Comparison of ENCODE assay signal across 15 cellular contexts in genomic region chr1:8019229-8019620, GRCh38. TPM values are rescaled to one million over a fixed set of nuclear protein-coding genes. Genes with fewer than 3 reads are reported as not detected.
DNase-seq lines count a peak whose midpoint lies in the region; ATAC-seq and TF ChIP-seq lines count a peak whose summit lies in the region.
"Had no signal": no experiment of that assay in that cellular context is flagged by ENCODE, and none has a peak within 500 bp of the region (broad histone marks: within the 10 kb centered on the region; RNA-seq: fewer than 3 reads in every experiment).

No MANE protein-coding gene starts in this region.

- TF ChIP-seq CTCF in neural crest cell (conservative IDR thresholded peaks at IDR 0.05) (no peak), tibial artery (IDR thresholded peaks at IDR 0.05) (no peak), GM13977 (IDR thresholded peaks at IDR 0.05; ENCODE audit: extremely low read depth, insufficient read depth, missing control alignments) (no peak)

- intact Hi-C loops in tibial artery (cut with DNase I; ENCODE audit: low total_unique reads), result loop anchor here (5.0 kb wide), 1 partner anchor 293 kb away; no protein-coding TSS in a partner anchor

- no peaks in the 10 kb centered on the region for H3K36me3 Mint-ChIP-seq in neural crest cell (ENCODE audit: low read depth)
- H3K36me3 Mint-ChIP-seq in natural killer cell treated with Interleukin-12 subunit alpha and Interleukin-12 subunit beta and Interleukin-15 and Interleukin-18, amount 100 ng/mL, for 72 hours, result no peaks in the 10 kb centered on the region
- H3K36me3 Mint-ChIP-seq: CD4-positive, alpha-beta memory T cell had no signal

- no peaks in the 10 kb centered on the region for H3K27me3 Mint-ChIP-seq in neural crest cell (ENCODE audit: low read depth)
- peaks cover 10 to 25% of the 10 kb centered on the region in 2 donors for H3K27me3 Mint-ChIP-seq in natural killer cell treated with Interleukin-12 subunit alpha and Interleukin-12 subunit beta and Interleukin-15 and Interleukin-18, amount 100 ng/mL, for 72 hours

- H3K27me3 ChIP-seq in tibial artery, result no peaks in the 10 kb centered on the region
- H3K27me3 ChIP-seq: cardiac muscle cell had no signal

- H3K4me3 Mint-ChIP-seq in neural crest cell, result peak overlapping the region; percentile 79
- H3K4me3 Mint-ChIP-seq in natural killer cell treated with Interleukin-12 subunit alpha and Interleukin-12 subunit beta and Interleukin-15 and Interleukin-18, amount 100 ng/mL, for 72 hours, result no peak overlapping the region
- H3K4me3 Mint-ChIP-seq: CD4-positive, alpha-beta memory T cell had no signal

- H3K27ac ChIP-seq in epithelial cell of prostate, result peak overlapping the region; percentile 96
- peak overlapping the region; percentile 45 to 98 for H3K27ac ChIP-seq in tibial artery
- H3K27ac ChIP-seq: cardiac muscle cell, neutrophil had no signal

- H3K36me3 ChIP-seq in tibial artery, result peaks cover 5 to 6% (median 6%) of the 10 kb centered on the region in 3 donors
- H3K36me3 ChIP-seq: neutrophil had no signal

- in situ Hi-C loops in GM13977 (cut with MboI; ENCODE audit: low pct_unique_long_range_greater_than_20kb, low sequenced_read_pairs, unreplicated experiment), result loop anchor here (10.0 kb wide), 1 partner anchor 296 kb away; the partner anchor contains the start of gene SLC45A1

- ATAC-seq in SK-N-SH treated with all-trans-retinoic acid at 6 μM for 48 hours, result no peak
- no peak for ATAC-seq in GM18519 (IDR thresholded peaks at IDR 0.05; ENCODE audit: low FRiP score, unreplicated experiment)
- no peak for ATAC-seq in natural killer cell treated with Interleukin-12 subunit alpha and Interleukin-12 subunit beta and Interleukin-15 and Interleukin-18, amount 100 ng/mL, for 72 hours

- DNase-seq in epithelial cell of prostate (ENCODE audit: low read depth, low spot score), result no peak
- DNase-seq in neural crest cell (ENCODE audit: low read depth, low spot score), result no peak
- DNase-seq in tibial artery, result no peak
- DNase-seq in natural killer cell treated with Interleukin-12 subunit alpha and Interleukin-12 subunit beta and Interleukin-15 and Interleukin-18, amount 100 ng/mL, for 72 hours (ENCODE audit: low spot score), result no peak
- no peak for DNase-seq in GM13977 (ENCODE audit: low spot score)
- no peak for DNase-seq in stimulated activated CD4-positive, alpha-beta T cell treated with anti-CD3 and anti-CD28 coated beads, Interleukin-12 subunit alpha, Interleukin-12 subunit beta, amount 100 ng/mL, for 4 hours
- DNase-seq: activated CD4-positive, alpha-beta T cell treated with anti-CD3 and anti-CD28 coated beads, Interleukin-2, amount 50 U/mL, for 48 hours; activated effector memory CD4-positive, alpha-beta T cell treated with anti-CD3 and anti-CD28 coated beads, Interleukin-2, amount 50 U/mL, for 16 hours; CD4-positive, alpha-beta memory T cell; NCI-H1092 treated with DMSO at 0.1 percent for 48 hours; stimulated activated naive CD4-positive, alpha-beta T cell had no signal

- no peaks in the 10 kb centered on the region for H3K9me3 Mint-ChIP-seq in neural crest cell
- no peaks in the 10 kb centered on the region for H3K9me3 Mint-ChIP-seq in natural killer cell treated with Interleukin-12 subunit alpha and Interleukin-12 subunit beta and Interleukin-15 and Interleukin-18, amount 100 ng/mL, for 72 hours
- H3K9me3 Mint-ChIP-seq: CD4-positive, alpha-beta memory T cell had no signal

- H3K4me1 ChIP-seq in tibial artery, result peaks cover 0 to 90% (median 61%) of the 10 kb centered on the region in 4 donors

- no peaks in the 10 kb centered on the region for H3K9me3 ChIP-seq in tibial artery
- H3K9me3 ChIP-seq: neutrophil had no signal

- H3K4me3 ChIP-seq in tibial artery, result no peak overlapping the region
- H3K4me3 ChIP-seq: cardiac muscle cell had no signal

- peak overlapping the region; percentile 91 for H3K27ac Mint-ChIP-seq in neural crest cell (ENCODE audit: unreplicated experiment)
- no peak overlapping the region for H3K27ac Mint-ChIP-seq in natural killer cell treated with Interleukin-12 subunit alpha and Interleukin-12 subunit beta and Interleukin-15 and Interleukin-18, amount 100 ng/mL, for 72 hours
- H3K27ac Mint-ChIP-seq: CD4-positive, alpha-beta memory T cell had no signal

- H3K4me1 Mint-ChIP-seq in neural crest cell, result peaks cover 94% of the 10 kb centered on the region
- H3K4me1 Mint-ChIP-seq in natural killer cell treated with Interleukin-12 subunit alpha and Interleukin-12 subunit beta and Interleukin-15 and Interleukin-18, amount 100 ng/mL, for 72 hours (ENCODE audit: low read depth in 2 of 2), result peaks cover 0 to 8% of the 10 kb centered on the region in 2 donors

TF ChIP-seq in SK-N-SH treated with all-trans-retinoic acid at 6 μM for 48 hours, 23 proteins besides CTCF, POLR2A, EP300 and RAD21:
- no peak for TF ChIP-seq POU6F1 (CRISPR knock-in tag; IDR thresholded peaks at IDR 0.05; ENCODE audit: borderline replicate concordance, low read depth)
- TF ChIP-seq ISL1 (CRISPR knock-in tag; IDR thresholded peaks at IDR 0.05), result peak; percentile 36; the same call in 1 of the 2 replicates

RNA-seq across cellular contexts. Expression of gene ERRFI1, which starts 6.9 kb away (rescaled TPM):
- total RNA-seq in neural crest cell, result 23.3 and 24.0 TPM in 2 replicates
- total RNA-seq in natural killer cell treated with Interleukin-12 subunit alpha and Interleukin-12 subunit beta and Interleukin-15 and Interleukin-18, amount 100 ng/mL, for 72 hours, result 1 to 10 TPM; 3.5 to 6.3 TPM

RNA-seq across cellular contexts. Expression of gene PARK7, which starts 57.7 kb away (rescaled TPM):
- 383 and 386 TPM in 2 replicates for total RNA-seq in neural crest cell
- 100 to 1,000 TPM; 417 to 446 TPM for total RNA-seq in natural killer cell treated with Interleukin-12 subunit alpha and Interleukin-12 subunit beta and Interleukin-15 and Interleukin-18, amount 100 ng/mL, for 72 hours
